1 cellular context compared by ENCODE assay signal in genomic region chr3:37996785-37997301, GRCh38.
A peak's percentile ranks its signal among the peaks of the same experiment; 100 is the strongest.
TF ChIP-seq lines count a peak whose summit lies in the region.

No MANE protein-coding gene starts in this region.

TF ChIP-seq in endothelial cell of umbilical vein, 7 proteins besides CTCF, POLR2A, EP300 and RAD21:
- TF ChIP-seq MAX (IDR thresholded peaks at IDR 0.05; ENCODE audit: insufficient read depth, insufficient read length) (peak; percentile 98), MYC (IDR thresholded peaks at IDR 0.05; ENCODE audit: low read depth, low read length) (peak; percentile 98), EZH2 (IDR thresholded peaks at IDR 0.05; ENCODE audit: borderline replicate concordance, low read depth, low read length, severe bottlenecking) (no peak)
